ENCODE assay signal across 1 cellular context in genomic region chr5:88858392-88858791, GRCh38.
TF ChIP-seq lines count a peak whose summit lies in the region.

No MANE protein-coding gene starts in this region.

TF ChIP-seq in GM12878, 131 proteins besides CTCF, POLR2A, EP300 and RAD21 (continued from another document):
- TF ChIP-seq PBX3 (IDR thresholded peaks at IDR 0.05; ENCODE audit: insufficient replicate concordance, low read depth, low read length) (no peak), CREB1 (IDR thresholded peaks at IDR 0.05; ENCODE audit: low read depth) (no peak), ZZZ3 (IDR thresholded peaks at IDR 0.05; ENCODE audit: control insufficient read depth, insufficient read length, low read depth) (no peak), JUND (IDR thresholded peaks at IDR 0.05; ENCODE audit: low read depth, low read length) (no peak), ZNF274 (IDR thresholded peaks at IDR 0.05; ENCODE audit: insufficient read depth, insufficient read length) (no peak), ELK1 (IDR thresholded peaks at IDR 0.05; ENCODE audit: low read depth, low read length) (no peak), HDAC2 (IDR thresholded peaks at IDR 0.05) (no peak), SIX5 (IDR thresholded peaks at IDR 0.05; ENCODE audit: low read depth, low read length, severe bottlenecking) (no peak), TCF7 (IDR thresholded peaks at IDR 0.05; ENCODE audit: borderline replicate concordance) (no peak), ASH2L (IDR thresholded peaks at IDR 0.05; ENCODE audit: borderline replicate concordance, low read depth) (no peak), ZBTB4 (CRISPR knock-in tag; IDR thresholded peaks at IDR 0.05) (no peak), CUX1 (IDR thresholded peaks at IDR 0.05; ENCODE audit: insufficient replicate concordance, low read depth, low read length) (no peak), SKIL (IDR thresholded peaks at IDR 0.05; ENCODE audit: low read depth, poor library complexity, severe bottlenecking) (no peak), USF1 (IDR thresholded peaks at IDR 0.05; ENCODE audit: borderline replicate concordance, extremely low read length, insufficient read depth, low read depth, low read length) (no peak), FOXM1 (IDR thresholded peaks at IDR 0.05; ENCODE audit: low read depth, low read length) (no peak)
